Comparison of ENCODE assay signal across 14 cellular contexts in genomic region chr16:87833548-87833947, GRCh38. TPM values are rescaled to one million over a fixed set of nuclear protein-coding genes. Genes with fewer than 3 reads are reported as not detected.
A peak's percentile ranks its signal among the peaks of the same experiment; 100 is the strongest.
DNase-seq lines count a peak whose midpoint lies in the region; TF ChIP-seq lines count a peak whose summit lies in the region.
"Had no signal": no experiment of that assay in that cellular context is flagged by ENCODE, and none has a peak within 500 bp of the region (broad histone marks: within the 10 kb centered on the region; RNA-seq: fewer than 3 reads in every experiment).

No MANE protein-coding gene starts in this region.

- H3K9me3 Mint-ChIP-seq in activated T-cell treated with anti-CD3 and anti-CD28 coated beads, Interleukin-2, amount 50 U/mL, for 24 hours = no peaks in the 10 kb centered on the region
- H3K9me3 Mint-ChIP-seq in nephron progenitor cell (no peaks in the 10 kb centered on the region), type B pancreatic cell (no peaks in the 10 kb centered on the region)
- H3K9me3 Mint-ChIP-seq: CD8-positive, alpha-beta T cell had no signal

- peak overlapping the region; percentile 24; the same call in 1 of the 2 replicates for H3K27ac ChIP-seq in DOHH2 (ENCODE audit: low read depth, low read length)
- peak overlapping the region; percentile 84 for H3K27ac ChIP-seq in WERI-Rb-1

- peaks cover 95% of the 10 kb centered on the region for H3K36me3 Mint-ChIP-seq in activated T-cell treated with anti-CD3 and anti-CD28 coated beads, Interleukin-2, amount 50 U/mL, for 24 hours (ENCODE audit: low read depth)
- H3K36me3 Mint-ChIP-seq in nephron progenitor cell (ENCODE audit: low read depth) (no peaks in the 10 kb centered on the region), type B pancreatic cell (no peaks in the 10 kb centered on the region)

- no peaks in the 10 kb centered on the region for H3K27me3 Mint-ChIP-seq in activated T-cell treated with anti-CD3 and anti-CD28 coated beads, Interleukin-2, amount 50 U/mL, for 24 hours
- no peaks in the 10 kb centered on the region for H3K27me3 Mint-ChIP-seq in nephron progenitor cell (ENCODE audit: low read depth, poor library complexity)
- no peaks in the 10 kb centered on the region for H3K27me3 Mint-ChIP-seq in type B pancreatic cell

- no peaks in the 10 kb centered on the region for H3K79me2 ChIP-seq in DOHH2 (ENCODE audit: control insufficient read depth, low read length)

- no peaks in the 10 kb centered on the region for H3K4me1 Mint-ChIP-seq in activated T-cell treated with anti-CD3 and anti-CD28 coated beads, Interleukin-2, amount 50 U/mL, for 24 hours (ENCODE audit: low read depth)
- H3K4me1 Mint-ChIP-seq in nephron progenitor cell (peaks cover 20% of the 10 kb centered on the region), type B pancreatic cell (ENCODE audit: unreplicated experiment) (no peaks in the 10 kb centered on the region)

- peaks cover 90% of the 10 kb centered on the region for H3K36me3 ChIP-seq in DOHH2 (ENCODE audit: control insufficient read depth, low read length)
- peaks cover 42% of the 10 kb centered on the region for H3K36me3 ChIP-seq in WERI-Rb-1

- H3K27me3 ChIP-seq in DOHH2 (ENCODE audit: control insufficient read depth, low read length) (no peaks in the 10 kb centered on the region), WERI-Rb-1 (ENCODE audit: insufficient read depth, low read depth, severe bottlenecking) (no peaks in the 10 kb centered on the region)

- TF ChIP-seq CTCF in DOHH2 (IDR thresholded peaks at IDR 0.05; ENCODE audit: low read depth, low read length, poor library complexity, severe bottlenecking) (no peak), WERI-Rb-1 (IDR thresholded peaks at IDR 0.05; ENCODE audit: low read depth, low read length) (no peak), nephron progenitor cell (IDR thresholded peaks at IDR 0.05) (no peak), type B pancreatic cell (conservative IDR thresholded peaks at IDR 0.05) (no peak)

- DNase-seq in activated T-cell treated with anti-CD3 and anti-CD28 coated beads, Interleukin-2, amount 50 U/mL, for 24 hours = no peak
- DNase-seq in activated T-cell treated with anti-CD3 and anti-CD28 coated beads for 4 hours (no peak), WERI-Rb-1 (no peak), nephron progenitor cell (no peak), NCI-H2107 treated with DMSO at 0.1 percent for 48 hours (lab: John Stamatoyannopoulos, UW; ENCODE audit: unreplicated experiment) (no peak), type B pancreatic cell (ENCODE audit: extremely low spot score, unreplicated experiment) (no peak), 8988T (no peak)
- DNase-seq: ACHN, KG1, NCI-H1092 treated with DMSO at 0.1 percent for 48 hours, NCI-H187, NCI-H82 had no signal

- H3K4me1 ChIP-seq in DOHH2 (ENCODE audit: control insufficient read depth, low read length) = peaks cover 51% of the 10 kb centered on the region

- H3K4me3 ChIP-seq in DOHH2 (ENCODE audit: low read length) = no peak overlapping the region
- H3K4me3 ChIP-seq in WERI-Rb-1 (ENCODE audit: low read depth, low read length) = no peak overlapping the region

- H3K9me3 ChIP-seq in DOHH2 (ENCODE audit: control insufficient read depth, insufficient read depth, low read length) = no peaks in the 10 kb centered on the region
- no peaks in the 10 kb centered on the region for H3K9me3 ChIP-seq in WERI-Rb-1 (ENCODE audit: severe bottlenecking)

- H3K4me3 Mint-ChIP-seq in activated T-cell treated with anti-CD3 and anti-CD28 coated beads, Interleukin-2, amount 50 U/mL, for 24 hours = no peak overlapping the region
- H3K4me3 Mint-ChIP-seq in nephron progenitor cell (no peak overlapping the region), type B pancreatic cell (no peak overlapping the region)
- H3K4me3 Mint-ChIP-seq: CD8-positive, alpha-beta T cell had no signal

- peak overlapping the region; percentile 68 for H3K27ac Mint-ChIP-seq in activated T-cell treated with anti-CD3 and anti-CD28 coated beads, Interleukin-2, amount 50 U/mL, for 24 hours
- H3K27ac Mint-ChIP-seq in nephron progenitor cell (peak overlapping the region; percentile 71), type B pancreatic cell (no peak overlapping the region)
- H3K27ac Mint-ChIP-seq: CD8-positive, alpha-beta T cell had no signal

- no peaks in the 10 kb centered on the region for H4K20me1 ChIP-seq in DOHH2 (ENCODE audit: control insufficient read depth, insufficient read depth, low read depth, low read length)

- H3F3A ChIP-seq in DOHH2 (ENCODE audit: control insufficient read depth, insufficient read depth) = peaks cover 8% of the 10 kb centered on the region; the same call in 1 of the 2 replicates

- no peaks in the 10 kb centered on the region for H3K9me2 ChIP-seq in DOHH2 (replicated peaks; ENCODE audit: control insufficient read depth, low read length)

- peak overlapping the region; percentile 29; the same call in 1 of the 2 replicates for H3K4me2 ChIP-seq in DOHH2 (ENCODE audit: low read length)

RNA-seq across cellular contexts. Expression of gene SLC7A5, which starts 35.8 kb away (rescaled TPM):
- 40.4 and 51.2 TPM in 2 replicates for total RNA-seq in type B pancreatic cell (ENCODE audit: low replicate concordance)
